In genomic region chr1:181133441-181133951, GRCh38 we compare ENCODE assay signal across 1 cellular context.
TF ChIP-seq lines count a peak whose summit lies in the region.

No MANE protein-coding gene starts in this region.

TF ChIP-seq in HepG2, 621 proteins besides CTCF, POLR2A, EP300 and RAD21 (continued from another document and continues in another):
- TF ChIP-seq, protein P1, sequence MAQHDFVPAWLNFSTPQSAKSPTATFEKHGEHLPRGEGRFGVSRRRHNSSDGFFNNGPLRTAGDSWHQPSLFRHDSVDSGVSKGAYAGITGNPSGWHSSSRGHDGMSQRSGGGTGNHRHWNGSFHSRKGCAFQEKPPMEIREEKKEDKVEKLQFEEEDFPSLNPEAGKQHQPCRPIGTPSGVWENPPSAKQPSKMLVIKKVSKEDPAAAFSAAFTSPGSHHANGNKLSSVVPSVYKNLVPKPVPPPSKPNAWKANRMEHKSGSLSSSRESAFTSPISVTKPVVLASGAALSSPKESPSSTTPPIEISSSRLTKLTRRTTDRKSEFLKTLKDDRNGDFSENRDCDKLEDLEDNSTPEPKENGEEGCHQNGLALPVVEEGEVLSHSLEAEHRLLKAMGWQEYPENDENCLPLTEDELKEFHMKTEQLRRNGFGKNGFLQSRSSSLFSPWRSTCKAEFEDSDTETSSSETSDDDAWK (CRISPR knock-in tag; IDR thresholded peaks at IDR 0.05): no peak
- TF ChIP-seq, protein P2, sequence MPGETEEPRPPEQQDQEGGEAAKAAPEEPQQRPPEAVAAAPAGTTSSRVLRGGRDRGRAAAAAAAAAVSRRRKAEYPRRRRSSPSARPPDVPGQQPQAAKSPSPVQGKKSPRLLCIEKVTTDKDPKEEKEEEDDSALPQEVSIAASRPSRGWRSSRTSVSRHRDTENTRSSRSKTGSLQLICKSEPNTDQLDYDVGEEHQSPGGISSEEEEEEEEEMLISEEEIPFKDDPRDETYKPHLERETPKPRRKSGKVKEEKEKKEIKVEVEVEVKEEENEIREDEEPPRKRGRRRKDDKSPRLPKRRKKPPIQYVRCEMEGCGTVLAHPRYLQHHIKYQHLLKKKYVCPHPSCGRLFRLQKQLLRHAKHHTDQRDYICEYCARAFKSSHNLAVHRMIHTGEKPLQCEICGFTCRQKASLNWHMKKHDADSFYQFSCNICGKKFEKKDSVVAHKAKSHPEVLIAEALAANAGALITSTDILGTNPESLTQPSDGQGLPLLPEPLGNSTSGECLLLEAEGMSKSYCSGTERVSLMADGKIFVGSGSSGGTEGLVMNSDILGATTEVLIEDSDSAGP (CRISPR knock-in tag; IDR thresholded peaks at IDR 0.05; ENCODE audit: borderline replicate concordance): peak; percentile 45; the same call in 1 of the 2 replicates
- no peak for TF ChIP-seq CBX5 (CRISPR knock-in tag; IDR thresholded peaks at IDR 0.05; ENCODE audit: borderline replicate concordance)
- no peak for TF ChIP-seq ZNF34 (CRISPR knock-in tag; IDR thresholded peaks at IDR 0.05; ENCODE audit: borderline replicate concordance)
- TF ChIP-seq FOXO1 (CRISPR knock-in tag; IDR thresholded peaks at IDR 0.05): 0 out of 2 replicates have a peak, but pooled peaks have one; percentile 32
- TF ChIP-seq CSRNP1 (CRISPR knock-in tag; IDR thresholded peaks at IDR 0.05): 0 out of 2 replicates have a peak, but pooled peaks have one; percentile 21
- TF ChIP-seq KDM6A (CRISPR knock-in tag; IDR thresholded peaks at IDR 0.05; ENCODE audit: low read depth): 0 out of 2 replicates have a peak, but pooled peaks have one; percentile 45
- TF ChIP-seq RARA (CRISPR knock-in tag; IDR thresholded peaks at IDR 0.05): peak; percentile 96
- TF ChIP-seq, protein P3, sequence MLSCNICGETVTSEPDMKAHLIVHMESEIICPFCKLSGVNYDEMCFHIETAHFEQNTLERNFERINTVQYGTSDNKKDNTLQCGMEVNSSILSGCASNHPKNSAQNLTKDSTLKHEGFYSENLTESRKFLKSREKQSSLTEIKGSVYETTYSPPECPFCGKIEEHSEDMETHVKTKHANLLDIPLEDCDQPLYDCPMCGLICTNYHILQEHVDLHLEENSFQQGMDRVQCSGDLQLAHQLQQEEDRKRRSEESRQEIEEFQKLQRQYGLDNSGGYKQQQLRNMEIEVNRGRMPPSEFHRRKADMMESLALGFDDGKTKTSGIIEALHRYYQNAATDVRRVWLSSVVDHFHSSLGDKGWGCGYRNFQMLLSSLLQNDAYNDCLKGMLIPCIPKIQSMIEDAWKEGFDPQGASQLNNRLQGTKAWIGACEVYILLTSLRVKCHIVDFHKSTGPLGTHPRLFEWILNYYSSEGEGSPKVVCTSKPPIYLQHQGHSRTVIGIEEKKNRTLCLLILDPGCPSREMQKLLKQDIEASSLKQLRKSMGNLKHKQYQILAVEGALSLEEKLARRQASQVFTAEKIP (CRISPR knock-in tag; IDR thresholded peaks at IDR 0.05; ENCODE audit: borderline replicate concordance): no peak
- TF ChIP-seq ZNF629 (CRISPR knock-in tag; conservative IDR thresholded peaks at IDR 0.05): no peak
- TF ChIP-seq NR3C1 (CRISPR knock-in tag; IDR thresholded peaks at IDR 0.05): no peak
- no peak for TF ChIP-seq ZNF230 (CRISPR knock-in tag; IDR thresholded peaks at IDR 0.05)
- TF ChIP-seq SIX1 (CRISPR knock-in tag; IDR thresholded peaks at IDR 0.05; ENCODE audit: borderline replicate concordance): no peak
- TF ChIP-seq, protein P4, sequence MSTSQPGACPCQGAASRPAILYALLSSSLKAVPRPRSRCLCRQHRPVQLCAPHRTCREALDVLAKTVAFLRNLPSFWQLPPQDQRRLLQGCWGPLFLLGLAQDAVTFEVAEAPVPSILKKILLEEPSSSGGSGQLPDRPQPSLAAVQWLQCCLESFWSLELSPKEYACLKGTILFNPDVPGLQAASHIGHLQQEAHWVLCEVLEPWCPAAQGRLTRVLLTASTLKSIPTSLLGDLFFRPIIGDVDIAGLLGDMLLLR (CRISPR knock-in tag; IDR thresholded peaks at IDR 0.05): no peak
- no peak for TF ChIP-seq SMAD9 (CRISPR knock-in tag; IDR thresholded peaks at IDR 0.05)
- TF ChIP-seq ZNF180 (CRISPR knock-in tag; IDR thresholded peaks at IDR 0.05; ENCODE audit: borderline replicate concordance, low read depth): no peak
- no peak for TF ChIP-seq NONO (IDR thresholded peaks at IDR 0.05)
- 0 out of 2 replicates have a peak, but pooled peaks have one; percentile 18 for TF ChIP-seq NONO (CRISPR knock-in tag; conservative IDR thresholded peaks at IDR 0.05)
- TF ChIP-seq, protein P5, sequence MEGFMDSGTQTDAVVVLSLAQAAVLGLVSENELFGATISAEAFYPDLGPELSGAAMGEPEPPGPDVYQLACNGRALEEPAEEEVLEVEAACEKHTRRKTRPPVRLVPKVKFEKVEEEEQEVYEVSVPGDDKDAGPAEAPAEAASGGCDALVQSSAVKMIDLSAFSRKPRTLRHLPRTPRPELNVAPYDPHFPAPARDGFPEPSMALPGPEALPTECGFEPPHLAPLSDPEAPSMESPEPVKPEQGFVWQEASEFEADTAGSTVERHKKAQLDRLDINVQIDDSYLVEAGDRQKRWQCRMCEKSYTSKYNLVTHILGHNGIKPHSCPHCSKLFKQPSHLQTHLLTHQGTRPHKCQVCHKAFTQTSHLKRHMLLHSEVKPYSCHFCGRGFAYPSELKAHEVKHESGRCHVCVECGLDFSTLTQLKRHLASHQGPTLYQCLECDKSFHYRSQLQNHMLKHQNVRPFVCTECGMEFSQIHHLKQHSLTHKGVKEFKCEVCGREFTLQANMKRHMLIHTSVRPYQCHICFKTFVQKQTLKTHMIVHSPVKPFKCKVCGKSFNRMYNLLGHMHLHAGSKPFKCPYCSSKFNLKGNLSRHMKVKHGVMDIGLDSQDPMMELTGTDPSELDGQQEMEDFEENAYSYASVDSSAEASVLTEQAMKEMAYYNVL (CRISPR knock-in tag; IDR thresholded peaks at IDR 0.05; ENCODE audit: borderline replicate concordance): 0 out of 2 replicates have a peak, but pooled peaks have one; percentile 20
- 0 out of 2 replicates have a peak, but pooled peaks have one; percentile 5 for TF ChIP-seq SALL2 (CRISPR knock-in tag; IDR thresholded peaks at IDR 0.05)
- TF ChIP-seq, protein P6, sequence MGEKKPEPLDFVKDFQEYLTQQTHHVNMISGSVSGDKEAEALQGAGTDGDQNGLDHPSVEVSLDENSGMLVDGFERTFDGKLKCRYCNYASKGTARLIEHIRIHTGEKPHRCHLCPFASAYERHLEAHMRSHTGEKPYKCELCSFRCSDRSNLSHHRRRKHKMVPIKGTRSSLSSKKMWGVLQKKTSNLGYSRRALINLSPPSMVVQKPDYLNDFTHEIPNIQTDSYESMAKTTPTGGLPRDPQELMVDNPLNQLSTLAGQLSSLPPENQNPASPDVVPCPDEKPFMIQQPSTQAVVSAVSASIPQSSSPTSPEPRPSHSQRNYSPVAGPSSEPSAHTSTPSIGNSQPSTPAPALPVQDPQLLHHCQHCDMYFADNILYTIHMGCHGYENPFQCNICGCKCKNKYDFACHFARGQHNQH (CRISPR knock-in tag; IDR thresholded peaks at IDR 0.05): peak; percentile 43; the same call in 1 of the 2 replicates
- peak; percentile 62; the same call in 1 of the 2 replicates for TF ChIP-seq ZMYM4 (CRISPR knock-in tag; IDR thresholded peaks at IDR 0.05)
- TF ChIP-seq PHF5A (CRISPR knock-in tag; IDR thresholded peaks at IDR 0.05; ENCODE audit: low read depth, unreplicated experiment): no peak
- peak; percentile 41; the same call in 1 of the 2 replicates for TF ChIP-seq ZNF891 (CRISPR knock-in tag; IDR thresholded peaks at IDR 0.05)
- TF ChIP-seq ZNF121 (CRISPR knock-in tag; IDR thresholded peaks at IDR 0.05): 0 out of 2 replicates have a peak, but pooled peaks have one; percentile 11
- no peak for TF ChIP-seq SNAPC2 (CRISPR knock-in tag; IDR thresholded peaks at IDR 0.05)
- no peak for TF ChIP-seq MIXL1 (CRISPR knock-in tag; IDR thresholded peaks at IDR 0.05)
- TF ChIP-seq POLR2AphosphoS5 (IDR thresholded peaks at IDR 0.05; ENCODE audit: low read depth, low read length): no peak
- TF ChIP-seq MTF2 (CRISPR knock-in tag; IDR thresholded peaks at IDR 0.05; ENCODE audit: borderline replicate concordance): no peak
- TF ChIP-seq, protein P7, sequence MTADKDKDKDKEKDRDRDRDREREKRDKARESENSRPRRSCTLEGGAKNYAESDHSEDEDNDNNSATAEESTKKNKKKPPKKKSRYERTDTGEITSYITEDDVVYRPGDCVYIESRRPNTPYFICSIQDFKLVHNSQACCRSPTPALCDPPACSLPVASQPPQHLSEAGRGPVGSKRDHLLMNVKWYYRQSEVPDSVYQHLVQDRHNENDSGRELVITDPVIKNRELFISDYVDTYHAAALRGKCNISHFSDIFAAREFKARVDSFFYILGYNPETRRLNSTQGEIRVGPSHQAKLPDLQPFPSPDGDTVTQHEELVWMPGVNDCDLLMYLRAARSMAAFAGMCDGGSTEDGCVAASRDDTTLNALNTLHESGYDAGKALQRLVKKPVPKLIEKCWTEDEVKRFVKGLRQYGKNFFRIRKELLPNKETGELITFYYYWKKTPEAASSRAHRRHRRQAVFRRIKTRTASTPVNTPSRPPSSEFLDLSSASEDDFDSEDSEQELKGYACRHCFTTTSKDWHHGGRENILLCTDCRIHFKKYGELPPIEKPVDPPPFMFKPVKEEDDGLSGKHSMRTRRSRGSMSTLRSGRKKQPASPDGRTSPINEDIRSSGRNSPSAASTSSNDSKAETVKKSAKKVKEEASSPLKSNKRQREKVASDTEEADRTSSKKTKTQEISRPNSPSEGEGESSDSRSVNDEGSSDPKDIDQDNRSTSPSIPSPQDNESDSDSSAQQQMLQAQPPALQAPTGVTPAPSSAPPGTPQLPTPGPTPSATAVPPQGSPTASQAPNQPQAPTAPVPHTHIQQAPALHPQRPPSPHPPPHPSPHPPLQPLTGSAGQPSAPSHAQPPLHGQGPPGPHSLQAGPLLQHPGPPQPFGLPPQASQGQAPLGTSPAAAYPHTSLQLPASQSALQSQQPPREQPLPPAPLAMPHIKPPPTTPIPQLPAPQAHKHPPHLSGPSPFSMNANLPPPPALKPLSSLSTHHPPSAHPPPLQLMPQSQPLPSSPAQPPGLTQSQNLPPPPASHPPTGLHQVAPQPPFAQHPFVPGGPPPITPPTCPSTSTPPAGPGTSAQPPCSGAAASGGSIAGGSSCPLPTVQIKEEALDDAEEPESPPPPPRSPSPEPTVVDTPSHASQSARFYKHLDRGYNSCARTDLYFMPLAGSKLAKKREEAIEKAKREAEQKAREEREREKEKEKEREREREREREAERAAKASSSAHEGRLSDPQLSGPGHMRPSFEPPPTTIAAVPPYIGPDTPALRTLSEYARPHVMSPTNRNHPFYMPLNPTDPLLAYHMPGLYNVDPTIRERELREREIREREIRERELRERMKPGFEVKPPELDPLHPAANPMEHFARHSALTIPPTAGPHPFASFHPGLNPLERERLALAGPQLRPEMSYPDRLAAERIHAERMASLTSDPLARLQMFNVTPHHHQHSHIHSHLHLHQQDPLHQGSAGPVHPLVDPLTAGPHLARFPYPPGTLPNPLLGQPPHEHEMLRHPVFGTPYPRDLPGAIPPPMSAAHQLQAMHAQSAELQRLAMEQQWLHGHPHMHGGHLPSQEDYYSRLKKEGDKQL (CRISPR knock-in tag; IDR thresholded peaks at IDR 0.05; ENCODE audit: low read depth): no peak
- no peak for TF ChIP-seq CHD4 (IDR thresholded peaks at IDR 0.05; ENCODE audit: borderline replicate concordance, low read length)
- TF ChIP-seq FOXC1 (CRISPR knock-in tag; IDR thresholded peaks at IDR 0.05; ENCODE audit: borderline replicate concordance): no peak; the same call in 1 of the 2 replicates
- TF ChIP-seq, protein P8, sequence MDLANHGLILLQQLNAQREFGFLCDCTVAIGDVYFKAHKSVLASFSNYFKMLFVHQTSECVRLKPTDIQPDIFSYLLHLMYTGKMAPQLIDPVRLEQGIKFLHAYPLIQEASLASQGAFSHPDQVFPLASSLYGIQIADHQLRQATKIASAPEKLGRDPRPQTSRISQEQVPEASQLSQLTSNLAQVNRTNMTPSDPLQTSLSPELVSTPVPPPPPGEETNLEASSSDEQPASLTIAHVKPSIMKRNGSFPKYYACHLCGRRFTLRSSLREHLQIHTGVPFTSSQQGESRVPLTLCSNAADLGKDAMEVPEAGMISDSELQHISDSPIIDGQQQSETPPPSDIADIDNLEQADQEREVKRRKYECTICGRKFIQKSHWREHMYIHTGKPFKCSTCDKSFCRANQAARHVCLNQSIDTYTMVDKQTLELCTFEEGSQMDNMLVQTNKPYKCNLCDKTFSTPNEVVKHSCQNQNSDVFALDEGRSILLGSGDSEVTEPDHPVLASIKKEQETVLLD (CRISPR knock-in tag; IDR thresholded peaks at IDR 0.05; ENCODE audit: low read depth): no peak
- TF ChIP-seq TCF7 (IDR thresholded peaks at IDR 0.05; ENCODE audit: low read depth): no peak
- TF ChIP-seq ZFAT (CRISPR knock-in tag; conservative IDR thresholded peaks at IDR 0.05): no peak
- no peak for TF ChIP-seq SP5 (CRISPR knock-in tag; IDR thresholded peaks at IDR 0.05; ENCODE audit: borderline replicate concordance, low read depth)
- no peak for TF ChIP-seq SMYD3 (CRISPR knock-in tag; IDR thresholded peaks at IDR 0.05)
